In the genomic region with DNA sequence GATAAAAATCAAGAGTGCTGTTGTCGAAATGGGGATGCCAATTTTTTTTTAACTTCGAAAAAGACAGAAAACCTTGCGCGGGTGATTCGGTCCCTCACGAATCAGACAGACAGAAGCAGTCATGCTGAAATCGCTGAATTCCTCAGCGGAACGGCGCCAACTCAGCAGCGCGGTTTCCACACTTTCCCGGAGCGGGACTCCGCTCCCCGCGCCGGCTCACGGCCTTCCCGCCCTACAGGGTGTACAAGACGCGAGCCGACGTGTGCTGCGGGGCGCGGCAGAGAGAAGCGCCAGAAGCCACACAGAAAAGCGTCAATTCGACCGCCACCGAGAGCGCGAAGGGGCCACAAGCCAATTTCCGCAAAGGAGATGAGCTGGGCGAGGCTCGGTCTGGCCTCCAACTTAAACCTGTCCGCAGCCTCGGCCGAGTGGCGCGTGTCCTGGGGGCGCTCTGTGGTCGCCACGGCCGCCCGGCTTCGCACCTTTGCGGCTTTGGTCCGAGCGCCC, we compare ENCODE assay signal across 8 cellular contexts. TPM values are rescaled to one million over a fixed set of nuclear protein-coding genes. Genes with fewer than 3 reads are reported as not detected.
A peak's percentile ranks its signal among the peaks of the same experiment; 100 is the strongest.
DNase-seq lines count a peak whose midpoint lies in the region; ATAC-seq, FAIRE-seq and TF ChIP-seq lines count a peak whose summit lies in the region.

No MANE protein-coding gene starts in this region.

- peak overlapping the region; percentile 51 to 71 (median 62) for H3K4me3 ChIP-seq in BLaER1 treated with 17β-estradiol and CSF1 and Interleukin-3, amounts not matched to agents 10 nM and 100 nM
- peak overlapping the region; percentile 25 for H3K4me3 ChIP-seq in bronchial epithelial cell (ENCODE audit: low read depth, low read length)
- H3K4me3 ChIP-seq in naive thymus-derived CD4-positive, alpha-beta T cell (ENCODE audit: low read length), result peak overlapping the region; percentile 47
- peak overlapping the region in 1 of 2 donors; percentile 15 for H3K4me3 ChIP-seq in aorta (ENCODE audit: low read length in 2 of 2)

- CTCF ChIA-PET in naive thymus-derived CD4-positive, alpha-beta T cell (lab: Charles Lee), result interaction anchor here (1.5 kb wide), 1 partner anchor 14 kb away, joined by 3 read pairs; no protein-coding TSS in a partner anchor
- CTCF ChIA-PET in RWPE1 (lab: Yijun Ruan, JAX), result interaction anchor here (0.6 to 0.7 kb wide), 2 partner anchors 73 to 512 kb away, joined by 3 read pairs; no protein-coding TSS in a partner anchor

- H3K36me3 ChIP-seq in BLaER1 treated with 17β-estradiol and CSF1 and Interleukin-3, amounts not matched to agents 10 nM and 100 nM, result no peaks in the 10 kb centered on the region
- no peaks in the 10 kb centered on the region for H3K36me3 ChIP-seq in bronchial epithelial cell (ENCODE audit: control insufficient read depth, insufficient read depth, low read length)
- H3K36me3 ChIP-seq in naive thymus-derived CD4-positive, alpha-beta T cell (ENCODE audit: control insufficient read depth in 2 of 3, insufficient read depth in 3 of 3, low read length in 3 of 3), result no peaks in the 10 kb centered on the region
- H3K36me3 ChIP-seq in aorta (ENCODE audit: control insufficient read depth in 1 of 2, insufficient read depth in 2 of 2, low read length in 1 of 2), result no peaks in the 10 kb centered on the region

- H3K4me2 ChIP-seq in BLaER1 treated with 17β-estradiol and CSF1 and Interleukin-3, amounts not matched to agents 10 nM and 100 nM, result peak overlapping the region; percentile 72 to 90 (median 84)

- peak overlapping the region in 5 of 9 donors; percentile 24 to 96 (median 55) for H3K27ac Mint-ChIP-seq in naive thymus-derived CD4-positive, alpha-beta T cell

- FAIRE-seq in bronchial epithelial cell (lab: Jason Lieb, UNC), result no peak

- H3K36me3 Mint-ChIP-seq in naive thymus-derived CD4-positive, alpha-beta T cell, result no peaks in the 10 kb centered on the region

- POLR2A ChIA-PET in naive thymus-derived CD4-positive, alpha-beta T cell (lab: Charles Lee), result interaction anchor here (1.0 to 1.9 kb wide), 2 partner anchors 17 to 233 kb away, joined by 3 to 6 read pairs; no protein-coding TSS in a partner anchor
- POLR2A ChIA-PET in RWPE1 (lab: Yijun Ruan, JAX; ENCODE audit: low non-redundant PET), result no interaction called here

- peaks cover 0 to 30% (median 7%) of the 10 kb centered on the region in 5 donors for H3K27me3 Mint-ChIP-seq in naive thymus-derived CD4-positive, alpha-beta T cell

- H3K4me3 Mint-ChIP-seq in naive thymus-derived CD4-positive, alpha-beta T cell, result peak overlapping the region; percentile 76 to 97 (median 92)

- peaks cover 11 to 57% (median 37%) of the 10 kb centered on the region in 11 experiments; a peak in 18 of 22 replicates for H3K27me3 ChIP-seq in BLaER1 treated with 17β-estradiol and CSF1 and Interleukin-3, amounts not matched to agents 10 nM and 100 nM
- H3K27me3 ChIP-seq in bronchial epithelial cell (ENCODE audit: control insufficient read depth, insufficient read depth, low read length) (peaks cover 1% of the 10 kb centered on the region), aorta (ENCODE audit: control insufficient read depth in 1 of 2, insufficient read depth in 2 of 2, low read length in 1 of 2) (no peaks in the 10 kb centered on the region)
- no peaks in the 10 kb centered on the region for H3K27me3 ChIP-seq in naive thymus-derived CD4-positive, alpha-beta T cell (ENCODE audit: control insufficient read depth in 2 of 2, insufficient read depth in 2 of 2, low read length in 2 of 2)

- peaks cover 0 to 18% (median 8%) of the 10 kb centered on the region in 10 experiments; a peak in 12 of 20 replicates for H3K4me1 ChIP-seq in BLaER1 treated with 17β-estradiol and CSF1 and Interleukin-3, amounts not matched to agents 10 nM and 100 nM
- H3K4me1 ChIP-seq in naive thymus-derived CD4-positive, alpha-beta T cell (ENCODE audit: control insufficient read depth in 2 of 2, insufficient read depth in 2 of 2, low read length in 2 of 2), result no peaks in the 10 kb centered on the region
- H3K4me1 ChIP-seq in aorta (ENCODE audit: control insufficient read depth in 1 of 2, insufficient read depth in 2 of 2, low read length in 2 of 2), result no peaks in the 10 kb centered on the region

- H3K9me3 Mint-ChIP-seq in naive thymus-derived CD4-positive, alpha-beta T cell, result no peaks in the 10 kb centered on the region

- H4K20me1 ChIP-seq in BLaER1 treated with 17β-estradiol and CSF1 and Interleukin-3, amounts not matched to agents 10 nM and 100 nM, result no peaks in the 10 kb centered on the region

- 2 to 37% methylated on average over 50 to 51 of the region's 51 CpGs for WGBS in aorta, 2 donors

- H3K9me3 ChIP-seq in BLaER1 treated with 17β-estradiol and CSF1 and Interleukin-3, amounts not matched to agents 10 nM and 100 nM (replicated peaks in 1 of 11), result peaks cover 0 to 15% (median 12%) of the 10 kb centered on the region in 11 experiments; a peak in 11 of 22 replicates
- H3K9me3 ChIP-seq in naive thymus-derived CD4-positive, alpha-beta T cell (ENCODE audit: control insufficient read depth in 2 of 3, low read length in 3 of 3), result no peaks in the 10 kb centered on the region
- H3K9me3 ChIP-seq in aorta (ENCODE audit: control insufficient read depth, low read length), result no peaks in the 10 kb centered on the region

- DNase-seq in NCI-H1092 treated with DMSO at 0.1 percent for 48 hours (lab: John Stamatoyannopoulos, UW) (peak; percentile 78), bronchial epithelial cell (ENCODE audit: low read depth) (no peak), aorta (peak; percentile 45 to 81), RWPE1 (ENCODE audit: low spot score) (no peak), OCI-M1 (lab: John Stamatoyannopoulos, UW) (no peak)
- DNase-seq in naive thymus-derived CD4-positive, alpha-beta T cell, result peak in 7 of 9 donors; percentile 4 to 40 (median 23)

- TF ChIP-seq CTCF in bronchial epithelial cell (IDR thresholded peaks at IDR 0.05; ENCODE audit: insufficient read depth, low read length, severe bottlenecking), result no peak
- TF ChIP-seq CTCF in RWPE1 (conservative IDR thresholded peaks at IDR 0.05; ENCODE audit: low read depth), result no peak

- intact Hi-C loops in naive thymus-derived CD4-positive, alpha-beta T cell (cut with micrococcal nuclease), result loop anchor here (1.0 to 10.0 kb wide), 8 partner anchors 141 to 681 kb away; a partner anchor contains a TSS
- intact Hi-C loops in aorta (cut with DNase I), result loop anchor here in 1 of 2 donors (10.0 kb wide), 2 partner anchors 309 to 621 kb away; a partner anchor contains a TSS

- ATAC-seq in GM19395 (IDR thresholded peaks at IDR 0.05; ENCODE audit: unreplicated experiment) (peak; percentile 9), aorta (ENCODE audit: low FRiP score) (peak; percentile 52)
- peak; percentile 24 for ATAC-seq in naive thymus-derived CD4-positive, alpha-beta T cell

- peaks cover 4 to 11% (median 7%) of the 10 kb centered on the region in 7 donors for H3K4me1 Mint-ChIP-seq in naive thymus-derived CD4-positive, alpha-beta T cell

- peak overlapping the region in 8 of 11 experiments; percentile 58 to 75 (median 68); a peak in 8 of 22 replicates for H3K9ac ChIP-seq in BLaER1 treated with 17β-estradiol and CSF1 and Interleukin-3, amounts not matched to agents 10 nM and 100 nM

- peak overlapping the region in 1 of 11 experiments; percentile 53; a peak in 1 of 22 replicates for H3K27ac ChIP-seq in BLaER1 treated with 17β-estradiol and CSF1 and Interleukin-3, amounts not matched to agents 10 nM and 100 nM
- peak overlapping the region; percentile 53 for H3K27ac ChIP-seq in naive thymus-derived CD4-positive, alpha-beta T cell (ENCODE audit: low read depth, low read length)
- no peak overlapping the region for H3K27ac ChIP-seq in aorta (ENCODE audit: low read depth in 1 of 2, low read length in 2 of 2)
- H3K27ac ChIP-seq in RWPE1, result no peak overlapping the region

RNA-seq across cellular contexts. Expression of a gene that starts 1.3 kb away (rescaled TPM):
- total RNA-seq in bronchial epithelial cell (under 0.01 TPM in 2 replicates), aorta (1 to 10 TPM; 3.2 to 4.1 TPM)
- 1 to 10 TPM in 4 of 5 experiments, under 1 TPM in 1; 0.63 to 3.7 (median 2.0) TPM for total RNA-seq in naive thymus-derived CD4-positive, alpha-beta T cell
- under 1 TPM; 0.82 TPM for polyA plus RNA-seq in naive thymus-derived CD4-positive, alpha-beta T cell
- under 1 TPM in 1 of 2 donors, not detected in 1; 0.05 TPM for polyA plus RNA-seq in aorta

Comparison
In these comparisons a context has a peak if more than half of its experiments do, and no peak if none do; other contexts are left out.
1. DNase-seq: peak in NCI-H1092 treated with DMSO at 0.1 percent for 48 hours (single experiment), naive thymus-derived CD4-positive, alpha-beta T cell (7 of 9) and aorta (2 of 2); none in bronchial epithelial cell (single experiment), RWPE1 (single experiment) and OCI-M1 (single experiment).
2. Peak in every context shown above with its lines, with median percentiles within 50 percentile points of each other: ATAC-seq.